Comparison of ENCODE assay signal across 8 cellular contexts in the genomic region with DNA sequence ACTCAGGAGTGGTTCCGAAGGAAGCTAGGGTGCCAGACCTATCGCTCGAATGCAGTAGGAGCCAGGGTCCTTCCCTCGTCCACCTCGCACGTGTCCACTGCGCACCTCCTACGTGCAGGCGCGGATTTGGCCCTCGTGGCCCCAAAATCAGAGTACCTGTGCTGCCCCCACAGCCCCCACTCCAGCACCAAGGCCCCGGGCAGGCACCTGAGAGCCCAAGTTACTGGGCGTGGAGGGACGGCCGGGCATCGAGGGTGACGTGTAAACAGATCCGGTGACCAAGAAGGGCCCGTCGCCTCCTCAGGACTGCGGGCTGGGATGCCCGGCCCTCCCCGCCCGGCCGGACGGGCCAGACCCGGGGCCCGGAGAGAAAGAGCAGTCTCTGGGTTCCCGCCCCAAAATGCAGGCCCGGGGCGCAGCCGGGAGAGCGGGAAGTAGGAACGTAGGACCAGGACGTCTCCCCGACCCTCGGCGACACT.
DNase-seq lines count a peak whose midpoint lies in the region; ATAC-seq and TF ChIP-seq lines count a peak whose summit lies in the region.

No MANE protein-coding gene starts in this region.

- peak; percentile 5 for ATAC-seq in HG03175 (IDR thresholded peaks at IDR 0.05; ENCODE audit: unreplicated experiment)
- ATAC-seq in stimulated activated naive CD8-positive, alpha-beta T cell treated with anti-CD3 and anti-CD28 coated beads, Interleukin-15, amount 100 ng/mL, for 72 hours, result peak; percentile 0

- no peak for TF ChIP-seq CTCF in GM06990 (IDR thresholded peaks at IDR 0.05; ENCODE audit: insufficient read depth, low read length, poor library complexity, severe bottlenecking)

- H3K36me3 Mint-ChIP-seq in activated naive CD8-positive, alpha-beta T cell, result no peaks in the 10 kb centered on the region

- no peak overlapping the region for H3K27ac Mint-ChIP-seq in activated naive CD8-positive, alpha-beta T cell
- peak overlapping the region; percentile 48 to 62 for H3K27ac Mint-ChIP-seq in stimulated activated naive CD8-positive, alpha-beta T cell treated with anti-CD3 and anti-CD28 coated beads, Interleukin-15, amount 100 ng/mL, for 72 hours

- peaks cover 28% of the 10 kb centered on the region for H3K36me3 ChIP-seq in GM06990 (ENCODE audit: control insufficient read depth, insufficient read depth, low read length)

- H3K4me3 ChIP-seq in GM06990 (replicated peaks; ENCODE audit: low read depth, low read length), result peak overlapping the region; percentile 90

- DNase-seq in GM06990 (ENCODE audit: extremely low read depth, insufficient read length) (no peak), iPS-NIHi7 (ENCODE audit: extremely low spot score) (peak; percentile 17), NCI-H1092 treated with DMSO at 0.1 percent for 48 hours (lab: John Stamatoyannopoulos, UW) (no peak), T-helper 9 cell (no peak), SHP77 treated with DMSO at 0.1 percent for 48 hours (lab: John Stamatoyannopoulos, UW) (no peak)
- no peak for DNase-seq in stimulated activated naive CD8-positive, alpha-beta T cell treated with anti-CD3 and anti-CD28 coated beads, Interleukin-15, amount 100 ng/mL, for 72 hours

- peaks cover 22% of the 10 kb centered on the region for H3K4me1 Mint-ChIP-seq in activated naive CD8-positive, alpha-beta T cell (ENCODE audit: low read depth)
- peaks cover 37% of the 10 kb centered on the region for H3K4me1 Mint-ChIP-seq in stimulated activated naive CD8-positive, alpha-beta T cell treated with anti-CD3 and anti-CD28 coated beads, Interleukin-15, amount 100 ng/mL, for 72 hours

- H3K9me3 Mint-ChIP-seq in activated naive CD8-positive, alpha-beta T cell (ENCODE audit: low read depth), result no peaks in the 10 kb centered on the region
- H3K9me3 Mint-ChIP-seq in stimulated activated naive CD8-positive, alpha-beta T cell treated with anti-CD3 and anti-CD28 coated beads, Interleukin-15, amount 100 ng/mL, for 72 hours, result no peaks in the 10 kb centered on the region

- no peaks in the 10 kb centered on the region for H3K27me3 ChIP-seq in GM06990 (replicated peaks; ENCODE audit: control insufficient read depth, insufficient read depth, low read length)

- no peaks in the 10 kb centered on the region for H3K27me3 Mint-ChIP-seq in activated naive CD8-positive, alpha-beta T cell
- H3K27me3 Mint-ChIP-seq in stimulated activated naive CD8-positive, alpha-beta T cell treated with anti-CD3 and anti-CD28 coated beads, Interleukin-15, amount 100 ng/mL, for 72 hours, result no peaks in the 10 kb centered on the region

- peak overlapping the region; percentile 87 for H3K4me3 Mint-ChIP-seq in activated naive CD8-positive, alpha-beta T cell
- peak overlapping the region; percentile 87 to 97 for H3K4me3 Mint-ChIP-seq in stimulated activated naive CD8-positive, alpha-beta T cell treated with anti-CD3 and anti-CD28 coated beads, Interleukin-15, amount 100 ng/mL, for 72 hours
